In genomic region chr13:94549241-94550029, GRCh38 we compare ENCODE assay signal across 8 cellular contexts. TPM values are rescaled to one million over a fixed set of nuclear protein-coding genes. Genes with fewer than 3 reads are reported as not detected.
A peak's percentile ranks its signal among the peaks of the same experiment; 100 is the strongest.
DNase-seq lines count a peak whose midpoint lies in the region; ATAC-seq and TF ChIP-seq lines count a peak whose summit lies in the region.

No MANE protein-coding gene starts in this region.

- H3K36me3 ChIP-seq in DOHH2 (ENCODE audit: control insufficient read depth, low read length) (no peaks in the 10 kb centered on the region), Karpas-422 (ENCODE audit: insufficient read depth, low read length) (no peaks in the 10 kb centered on the region)

- no peaks in the 10 kb centered on the region; the same call in 1 of the 2 replicates for H3F3A ChIP-seq in DOHH2 (ENCODE audit: control insufficient read depth, insufficient read depth)

- no peaks in the 10 kb centered on the region for H3K79me2 ChIP-seq in DOHH2 (ENCODE audit: control insufficient read depth, low read length)
- no peaks in the 10 kb centered on the region for H3K79me2 ChIP-seq in Karpas-422 (ENCODE audit: low read length)

- H3K4me3 ChIP-seq in DOHH2 (ENCODE audit: low read length) (peak overlapping the region; percentile 84), Karpas-422 (ENCODE audit: low read length) (peak overlapping the region; percentile 83)

- H3K4me2 ChIP-seq in DOHH2 (ENCODE audit: low read length): peak overlapping the region; percentile 71
- peak overlapping the region; percentile 95 for H3K4me2 ChIP-seq in Karpas-422 (ENCODE audit: low read depth, low read length, poor library complexity, severe bottlenecking)

- H2AFZ ChIP-seq in Karpas-422 (ENCODE audit: low read length): peak overlapping the region; percentile 99

- H4K20me1 ChIP-seq in DOHH2 (ENCODE audit: control insufficient read depth, insufficient read depth, low read depth, low read length) (no peaks in the 10 kb centered on the region), Karpas-422 (ENCODE audit: insufficient read depth, low read depth, low read length) (no peaks in the 10 kb centered on the region)

- peaks cover 5% of the 10 kb centered on the region for H3K9me3 Mint-ChIP-seq in activated T-helper 2 cell treated with anti-CD3 and anti-CD28 coated beads, Interferon-gamma antibody, Interleukin-2, Interleukin-4, amounts not matched to agents 10 μg/mL and 5 μg/mL and 100 μg/mL, durations not matched to agents 14 hours and 24 hours and 36 hours
- H3K9me3 Mint-ChIP-seq in natural killer cell: peaks cover 2 to 4% of the 10 kb centered on the region in 2 donors

- H3K27ac ChIP-seq in DOHH2 (ENCODE audit: low read depth, low read length) (peak overlapping the region; percentile 81), Karpas-422 (ENCODE audit: low read length) (peak overlapping the region; percentile 83)

- peak overlapping the region; percentile 95 for H3K27ac Mint-ChIP-seq in activated T-helper 2 cell treated with anti-CD3 and anti-CD28 coated beads, Interferon-gamma antibody, Interleukin-2, Interleukin-4, amounts not matched to agents 10 μg/mL and 5 μg/mL and 100 μg/mL, durations not matched to agents 14 hours and 24 hours and 36 hours
- H3K27ac Mint-ChIP-seq in natural killer cell: peak overlapping the region; percentile 94 to 99

- DNase-seq in Karpas-422: peak; percentile 97
- DNase-seq in RPMI8226: peak; percentile 92
- peak; percentile 87 for DNase-seq in activated T-helper 2 cell treated with anti-CD3 and anti-CD28 coated beads, Interferon-gamma antibody, Interleukin-2, Interleukin-4, amounts not matched to agents 10 μg/mL and 5 μg/mL and 100 μg/mL, durations not matched to agents 14 hours and 24 hours and 36 hours (ENCODE audit: low spot score)
- peak; percentile 48 for DNase-seq in fibroblast of peridontal ligament (ENCODE audit: extremely low read depth)
- peak; percentile 90 for DNase-seq in natural killer cell
- DNase-seq in stimulated activated naive CD4-positive, alpha-beta T cell (lab: John Stamatoyannopoulos, UW): peak; percentile 87 to 99 (median 92)

- peaks cover 20% of the 10 kb centered on the region for H3K4me1 ChIP-seq in DOHH2 (ENCODE audit: control insufficient read depth, low read length)
- peaks cover 20% of the 10 kb centered on the region for H3K4me1 ChIP-seq in Karpas-422 (ENCODE audit: low read length)

- no peaks in the 10 kb centered on the region for H3K9me2 ChIP-seq in DOHH2 (replicated peaks; ENCODE audit: control insufficient read depth, low read length)
- H3K9me2 ChIP-seq in Karpas-422 (replicated peaks; ENCODE audit: insufficient read depth, low read length): no peaks in the 10 kb centered on the region

- intact Hi-C loops in activated T-helper 2 cell treated with anti-CD3 and anti-CD28 coated beads, Interferon-gamma antibody, Interleukin-2, Interleukin-4, amounts not matched to agents 10 μg/mL and 5 μg/mL and 100 μg/mL, durations not matched to agents 14 hours and 24 hours and 36 hours (cut with micrococcal nuclease): loop anchor here (1.0 to 5.0 kb wide), 6 partner anchors 9 to 130 kb away; partner anchors contain the start of genes GPR180 and TGDS
- intact Hi-C loops in natural killer cell (cut with micrococcal nuclease): loop anchor here (1.0 kb wide), 1 partner anchor 47 kb away; the partner anchor contains the start of gene TGDS

- no peaks in the 10 kb centered on the region for H3K27me3 ChIP-seq in DOHH2 (ENCODE audit: control insufficient read depth, low read length)
- no peaks in the 10 kb centered on the region for H3K27me3 ChIP-seq in Karpas-422 (ENCODE audit: low read length)

- peaks cover 4% of the 10 kb centered on the region for H3K27me3 Mint-ChIP-seq in activated T-helper 2 cell treated with anti-CD3 and anti-CD28 coated beads, Interferon-gamma antibody, Interleukin-2, Interleukin-4, amounts not matched to agents 10 μg/mL and 5 μg/mL and 100 μg/mL, durations not matched to agents 14 hours and 24 hours and 36 hours (ENCODE audit: low read depth)
- H3K27me3 Mint-ChIP-seq in natural killer cell (ENCODE audit: low read depth in 2 of 2): peaks cover 0 to 6% of the 10 kb centered on the region in 2 donors

- peak overlapping the region; percentile 77 for H3K4me3 Mint-ChIP-seq in activated T-helper 2 cell treated with anti-CD3 and anti-CD28 coated beads, Interferon-gamma antibody, Interleukin-2, Interleukin-4, amounts not matched to agents 10 μg/mL and 5 μg/mL and 100 μg/mL, durations not matched to agents 14 hours and 24 hours and 36 hours (ENCODE audit: low read depth)
- H3K4me3 Mint-ChIP-seq in natural killer cell: peak overlapping the region; percentile 91

- TF ChIP-seq CTCF in DOHH2 (IDR thresholded peaks at IDR 0.05; ENCODE audit: low read depth, low read length, poor library complexity, severe bottlenecking) (peak; percentile 6), natural killer cell (IDR thresholded peaks at IDR 0.05) (no peak)

- H3K4me1 Mint-ChIP-seq in activated T-helper 2 cell treated with anti-CD3 and anti-CD28 coated beads, Interferon-gamma antibody, Interleukin-2, Interleukin-4, amounts not matched to agents 10 μg/mL and 5 μg/mL and 100 μg/mL, durations not matched to agents 14 hours and 24 hours and 36 hours (ENCODE audit: low read depth): peaks cover 12% of the 10 kb centered on the region
- peaks cover 21 to 26% of the 10 kb centered on the region in 2 donors for H3K4me1 Mint-ChIP-seq in natural killer cell

- peak; percentile 87 for ATAC-seq in GM21825 (IDR thresholded peaks at IDR 0.05; ENCODE audit: unreplicated experiment)
- ATAC-seq in natural killer cell: peak; percentile 88 to 93 (median 89)

- no peaks in the 10 kb centered on the region for H3K9me3 ChIP-seq in DOHH2 (ENCODE audit: control insufficient read depth, insufficient read depth, low read length)
- H3K9me3 ChIP-seq in Karpas-422 (ENCODE audit: low read length): no peaks in the 10 kb centered on the region

- peak overlapping the region; percentile 86 for H3K9ac ChIP-seq in Karpas-422 (ENCODE audit: low read length)

- H3K36me3 Mint-ChIP-seq in activated T-helper 2 cell treated with anti-CD3 and anti-CD28 coated beads, Interferon-gamma antibody, Interleukin-2, Interleukin-4, amounts not matched to agents 10 μg/mL and 5 μg/mL and 100 μg/mL, durations not matched to agents 14 hours and 24 hours and 36 hours (ENCODE audit: low read depth): peaks cover 2% of the 10 kb centered on the region
- peaks cover 8% of the 10 kb centered on the region for H3K36me3 Mint-ChIP-seq in natural killer cell

RNA-seq across cellular contexts. Expression of gene TGDS, which starts 46.5 kb away (rescaled TPM):
- total RNA-seq in Karpas-422 (2014; rRNA removed; shearing (Covaris generic); ENCODE audit: low replicate concordance): 15.5 and 26.2 TPM in 2 replicates
- total RNA-seq in activated T-helper 2 cell treated with anti-CD3 and anti-CD28 coated beads, Interferon-gamma antibody, Interleukin-2, Interleukin-4, amounts not matched to agents 10 μg/mL and 5 μg/mL and 100 μg/mL, durations not matched to agents 14 hours and 24 hours and 36 hours: 26.6 and 27.5 TPM in 2 replicates
- total RNA-seq in natural killer cell: 1 to 10 TPM; 6.9 to 9.0 (median 7.7) TPM

RNA-seq across cellular contexts. Expression of gene GPR180, which starts 52.2 kb away (rescaled TPM):
- 6.2 and 11.5 TPM in 2 replicates for total RNA-seq in Karpas-422 (2014; rRNA removed; shearing (Covaris generic); ENCODE audit: low replicate concordance)
- total RNA-seq in activated T-helper 2 cell treated with anti-CD3 and anti-CD28 coated beads, Interferon-gamma antibody, Interleukin-2, Interleukin-4, amounts not matched to agents 10 μg/mL and 5 μg/mL and 100 μg/mL, durations not matched to agents 14 hours and 24 hours and 36 hours: 9.2 and 9.4 TPM in 2 replicates
- 1 to 10 TPM; 2.0 to 2.9 (median 2.7) TPM for total RNA-seq in natural killer cell

Comparison
In these comparisons a context has a peak if more than half of its experiments do, and no peak if none do; other contexts are left out.
1. Peak in every context shown above with its lines: DNase-seq, ATAC-seq, H3K4me3 ChIP-seq and H3K27ac ChIP-seq.